In genomic region chr3:142647856-142648255, GRCh38 we compare ENCODE assay signal across 17 cellular contexts. TPM values are rescaled to one million over a fixed set of nuclear protein-coding genes. Genes with fewer than 3 reads are reported as not detected.
DNase-seq lines count a peak whose midpoint lies in the region; ATAC-seq, FAIRE-seq and TF ChIP-seq lines count a peak whose summit lies in the region.
"Had no signal": no experiment of that assay in that cellular context is flagged by ENCODE, and none has a peak within 500 bp of the region (broad histone marks: within the 10 kb centered on the region; RNA-seq: fewer than 3 reads in every experiment).

No MANE protein-coding gene starts in this region.

- H3K79me2 ChIP-seq in GM23338 (replicated peaks; ENCODE audit: insufficient read depth) (no peaks in the 10 kb centered on the region), endothelial cell of umbilical vein (ENCODE audit: control insufficient read depth, insufficient read depth, low read length) (no peaks in the 10 kb centered on the region)

- CTCF ChIA-PET in endothelial cell of umbilical vein (lab: Charles Lee), result interaction anchor here (1.4 kb wide), 1 partner anchor 20 kb away, joined by 3 read pairs; no protein-coding TSS in a partner anchor

- H2AFZ ChIP-seq in GM23338 (no peak overlapping the region), endothelial cell of umbilical vein (ENCODE audit: low read depth, low read length) (no peak overlapping the region)

- H3K27me3 ChIP-seq in GM23338 (ENCODE audit: insufficient read depth) (no peaks in the 10 kb centered on the region), endothelial cell of umbilical vein (ENCODE audit: control insufficient read depth in 2 of 2, insufficient read depth in 2 of 2, low read length in 2 of 2) (peaks cover 12 to 14% of the 10 kb centered on the region in 2 experiments)

- H3K9me3 ChIP-seq in endothelial cell of umbilical vein (replicated peaks; ENCODE audit: control insufficient read depth, insufficient read depth, low read length) (no peaks in the 10 kb centered on the region), mucosa of descending colon (no peaks in the 10 kb centered on the region)

- H3K36me3 Mint-ChIP-seq in GM23338 (ENCODE audit: low read depth), result no peaks in the 10 kb centered on the region
- H3K36me3 Mint-ChIP-seq: CD4-positive, CD25-positive, alpha-beta regulatory T cell had no signal

- dilution Hi-C loops in endothelial cell of umbilical vein (cut with MboI; ENCODE audit: extremely low pct_ligation_motif_present, low sequenced_read_pairs), result no loop called here

- no peaks in the 10 kb centered on the region; the same call in 2 of the 3 replicates for H3K9me3 Mint-ChIP-seq in GM23338

- H3K4me1 ChIP-seq in GM23338 (ENCODE audit: insufficient read depth) (peaks cover 15% of the 10 kb centered on the region), endothelial cell of umbilical vein (ENCODE audit: control insufficient read depth, extremely low read depth, insufficient read depth, low read length) (peaks cover 8% of the 10 kb centered on the region), mucosa of descending colon (ENCODE audit: low read depth) (peaks cover 32% of the 10 kb centered on the region)

- DNase-seq in GM23338 (ENCODE audit: low spot score), result no peak
- peak; percentile 7 for DNase-seq in NCI-H69 (lab: John Stamatoyannopoulos, UW)
- no peak for DNase-seq in endothelial cell of umbilical vein (ENCODE audit: low read depth, low spot score)
- DNase-seq in mucosa of descending colon, result peak in 1 of 3 donors; percentile 75
- no peak for DNase-seq in COLO668 (lab: John Stamatoyannopoulos, UW; ENCODE audit: unreplicated experiment)
- no peak for DNase-seq in islet precursor cell
- DNase-seq in hippocampal formation (lab: John Stamatoyannopoulos, UW), result no peak
- DNase-seq: amniotic stem cell; CD4-positive, CD25-positive, alpha-beta regulatory T cell; GDM1; NCI-H146; NCI-H748 treated with DMSO at 0.1 percent for 48 hours; SHP77 treated with DMSO at 0.1 percent for 48 hours; WERI-Rb-1 had no signal

- H4K20me1 ChIP-seq in GM23338 (replicated peaks; ENCODE audit: insufficient read depth), result no peaks in the 10 kb centered on the region
- no peaks in the 10 kb centered on the region for H4K20me1 ChIP-seq in endothelial cell of umbilical vein (replicated peaks; ENCODE audit: control insufficient read depth, extremely low read depth, insufficient read depth, low read length)

- no TSS peak for BruUV-seq in endothelial cell of umbilical vein (replicated peaks; lab: Mats Ljungman, UMichigan)

- H3K27me3 Mint-ChIP-seq in GM23338 (ENCODE audit: insufficient read depth, low read depth, poor library complexity), result peaks cover 7% of the 10 kb centered on the region

- H3K36me3 ChIP-seq in GM23338 (ENCODE audit: insufficient read depth) (no peaks in the 10 kb centered on the region), endothelial cell of umbilical vein (ENCODE audit: control insufficient read depth in 2 of 2, extremely low read depth in 1 of 2, insufficient read depth in 2 of 2, low read length in 2 of 2) (no peaks in the 10 kb centered on the region), mucosa of descending colon (ENCODE audit: low read depth) (no peaks in the 10 kb centered on the region)
- H3K36me3 ChIP-seq: WERI-Rb-1 had no signal

- intact Hi-C loops in endothelial cell of umbilical vein (cut with micrococcal nuclease), result no loop called here
- intact Hi-C loops in mucosa of descending colon (cut with DNase I, micrococcal nuclease), result no loop called here

- peaks cover 35% of the 10 kb centered on the region for H3K4me1 Mint-ChIP-seq in GM23338
- H3K4me1 Mint-ChIP-seq: IgD-negative memory B cell had no signal

- ATAC-seq in GM23338 (no peak), mucosa of descending colon (peak; percentile 91), GM18858 (IDR thresholded peaks at IDR 0.05; ENCODE audit: unreplicated experiment) (no peak)
- ATAC-seq: sciatic nerve had no signal

- H3K9ac ChIP-seq in endothelial cell of umbilical vein (replicated peaks; ENCODE audit: extremely low read depth, insufficient read depth, low read length), result no peak overlapping the region

- no peak for TF ChIP-seq POLR2A in endothelial cell of umbilical vein (IDR thresholded peaks at IDR 0.05; ENCODE audit: low read depth, low read length)

- no peaks in the 10 kb centered on the region for H3F3A ChIP-seq in GM23338 (replicated peaks; ENCODE audit: low read depth)

- POLR2A ChIA-PET in endothelial cell of umbilical vein (lab: Charles Lee), result no interaction called here

- H3K4me2 ChIP-seq in GM23338, result no peak overlapping the region
- no peak overlapping the region for H3K4me2 ChIP-seq in endothelial cell of umbilical vein (ENCODE audit: insufficient read depth, low read length)

- H3K4me3 Mint-ChIP-seq in GM23338, result no peak overlapping the region
- H3K4me3 Mint-ChIP-seq: CD4-positive, CD25-positive, alpha-beta regulatory T cell; IgD-negative memory B cell had no signal

- peak overlapping the region; percentile 17; the same call in 1 of the 2 replicates for H3K27ac Mint-ChIP-seq in GM23338
- H3K27ac Mint-ChIP-seq: CD4-positive, CD25-positive, alpha-beta regulatory T cell; IgD-negative memory B cell had no signal

- FAIRE-seq in endothelial cell of umbilical vein (lab: Jason Lieb, UNC), result no peak

- peaks cover 11% of the 10 kb centered on the region for H3K9me2 ChIP-seq in GM23338 (ENCODE audit: insufficient read depth)

- no peak overlapping the region for H3K27ac ChIP-seq in GM23338 (ENCODE audit: low read depth)
- no peak overlapping the region for H3K27ac ChIP-seq in endothelial cell of umbilical vein (ENCODE audit: insufficient read depth, low read depth, low read length)
- H3K27ac ChIP-seq: WERI-Rb-1 had no signal

- H3K9me1 ChIP-seq in endothelial cell of umbilical vein (replicated peaks; ENCODE audit: control insufficient read depth, extremely low read depth, insufficient read depth, low read length), result no peaks in the 10 kb centered on the region

- H3K4me3 ChIP-seq in GM23338 (no peak overlapping the region), endothelial cell of umbilical vein (replicated peaks in 1 of 3; ENCODE audit: insufficient read depth in 1 of 3, low read depth in 1 of 3, low read length in 3 of 3) (no peak overlapping the region), mucosa of descending colon (no peak overlapping the region)

- TF ChIP-seq CTCF in GM23338 (conservative IDR thresholded peaks at IDR 0.05; ENCODE audit: low read depth in 2 of 2) (no peak), endothelial cell of umbilical vein (IDR thresholded peaks at IDR 0.05; ENCODE audit: extremely low read depth in 1 of 2, insufficient read depth in 1 of 2, low read depth in 1 of 2, low read length in 2 of 2) (no peak), mucosa of descending colon (IDR thresholded peaks at IDR 0.05) (no peak)

TF ChIP-seq in GM23338, 12 proteins besides CTCF, POLR2A, EP300 and RAD21 (continues in another document):
- TF ChIP-seq ETS1 (IDR thresholded peaks at IDR 0.05), result no peak
- no peak for TF ChIP-seq STAT1 (IDR thresholded peaks at IDR 0.05; ENCODE audit: unreplicated experiment)
- no peak for TF ChIP-seq EZH2phosphoT487 (IDR thresholded peaks at IDR 0.05; ENCODE audit: unreplicated experiment)
- no peak for TF ChIP-seq ZNF331 (CRISPR knock-in tag; IDR thresholded peaks at IDR 0.05; ENCODE audit: low read depth)
- no peak for TF ChIP-seq JUNB (IDR thresholded peaks at IDR 0.05; ENCODE audit: unreplicated experiment)
- no peak for TF ChIP-seq EZH2 (IDR thresholded peaks at IDR 0.05; ENCODE audit: low read depth, unreplicated experiment)
- TF ChIP-seq CREB1 (CRISPR knock-in tag; IDR thresholded peaks at IDR 0.05; ENCODE audit: low read depth), result no peak

TF ChIP-seq in endothelial cell of umbilical vein, 7 proteins besides CTCF, POLR2A, EP300 and RAD21:
- TF ChIP-seq GATA2 (IDR thresholded peaks at IDR 0.05; ENCODE audit: insufficient read depth, insufficient read length, low read depth, low read length), result no peak
- peak; percentile 19 for TF ChIP-seq JUN (IDR thresholded peaks at IDR 0.05; ENCODE audit: borderline replicate concordance, insufficient read depth, insufficient read length, low read depth)

RNA-seq across cellular contexts. Expression of gene PLS1, which starts 51.7 kb away (rescaled TPM):
- total RNA-seq in GM23338 (2014; rRNA removed; shearing (Covaris generic)), result 39.0 and 42.2 TPM in 2 replicates
- polyA plus RNA-seq in GM23338 (2016; fragmentation: Nextera tagmentation; extraction: Ambion mirVana), result 18.0 and 18.4 TPM in 2 replicates
- total RNA-seq in endothelial cell of umbilical vein, result 1.3 and 2.9 TPM in 2 replicates
- 0.45 and 0.59 TPM in 2 replicates for polyA plus RNA-seq in endothelial cell of umbilical vein
- polyA plus RNA-seq in endothelial cell of umbilical vein (2011; cell fraction: cytosol; rRNA removed), result 0.58 and 0.71 TPM in 2 replicates
- polyA plus RNA-seq in endothelial cell of umbilical vein (2011; cell fraction: nucleus; rRNA removed), result 0.55 and 0.59 TPM in 2 replicates
- 0.41 and 1.7 TPM in 2 replicates for polyA plus RNA-seq in endothelial cell of umbilical vein (2012)
- polyA minus RNA-seq in endothelial cell of umbilical vein, result 0.85 and 1.2 TPM in 2 replicates
- 5.4 TPM for polyA minus RNA-seq in endothelial cell of umbilical vein (2011; cell fraction: cytosol; rRNA and poly(A)+ RNA removed)
- polyA minus RNA-seq in endothelial cell of umbilical vein (2011; cell fraction: nucleus; rRNA and poly(A)+ RNA removed), result 0.48 and 1.5 TPM in 2 replicates
- total RNA-seq in mucosa of descending colon, result 100 to 1,000 TPM; 235 to 448 (median 442) TPM
- polyA plus RNA-seq: IgD-negative memory B cell had no signal

Comparison
In these comparisons a context has a peak if more than half of its experiments do, and no peak if none do; other contexts are left out.
1. RNA of gene PLS1, which starts 51.7 kb away (total RNA-seq): 235 to 448 TPM in mucosa of descending colon and 39.0 to 42.2 TPM in GM23338; 1.3 to 2.9 TPM in endothelial cell of umbilical vein; every median in the first group is over 10 times any median in the second.